13 cellular contexts compared by ENCODE assay signal in genomic region chr3:49462222-49462621, GRCh38. TPM values are rescaled to one million over a fixed set of nuclear protein-coding genes. Genes with fewer than 3 reads are reported as not detected.
A peak's percentile ranks its signal among the peaks of the same experiment; 100 is the strongest.
DNase-seq lines count a peak whose midpoint lies in the region; ATAC-seq and TF ChIP-seq lines count a peak whose summit lies in the region.
"Had no signal": no experiment of that assay in that cellular context is flagged by ENCODE, and none has a peak within 500 bp of the region (broad histone marks: within the 10 kb centered on the region; RNA-seq: fewer than 3 reads in every experiment).

No MANE protein-coding gene starts in this region.

- no peaks in the 10 kb centered on the region for H3K9me3 ChIP-seq in sigmoid colon

- H3K36me3 ChIP-seq in GM23338 (ENCODE audit: insufficient read depth) (no peaks in the 10 kb centered on the region), sigmoid colon (no peaks in the 10 kb centered on the region)

- no peak for TF ChIP-seq CTCF in GM23338 (conservative IDR thresholded peaks at IDR 0.05; ENCODE audit: low read depth in 2 of 2)
- TF ChIP-seq CTCF in VCaP (conservative IDR thresholded peaks at IDR 0.05), result no peak
- no peak for TF ChIP-seq CTCF in sigmoid colon (IDR thresholded peaks at IDR 0.05)

- H3K36me3 Mint-ChIP-seq in GM23338 (ENCODE audit: low read depth), result no peaks in the 10 kb centered on the region; the same call in 2 of the 3 replicates
- H3K36me3 Mint-ChIP-seq: IgD-negative memory B cell; naive thymus-derived CD4-positive, alpha-beta T cell had no signal

- no peak for TF ChIP-seq POLR2A in sigmoid colon (IDR thresholded peaks at IDR 0.05)

- TF ChIP-seq EP300 in sigmoid colon (IDR thresholded peaks at IDR 0.05), result no peak

- H3K4me1 ChIP-seq in GM23338 (ENCODE audit: insufficient read depth) (peaks cover 37% of the 10 kb centered on the region), sigmoid colon (peaks cover 0 to 15% (median 9%) of the 10 kb centered on the region in 4 donors)

- H2AFZ ChIP-seq in GM23338, result peak overlapping the region; percentile 1; the same call in 1 of the 2 replicates

- ATAC-seq in GM23338 (no peak), HG03159 (IDR thresholded peaks at IDR 0.05; ENCODE audit: unreplicated experiment) (no peak)
- ATAC-seq: naive thymus-derived CD4-positive, alpha-beta T cell had no signal

- H3K9me3 Mint-ChIP-seq in GM23338, result no peaks in the 10 kb centered on the region
- H3K9me3 Mint-ChIP-seq: activated T-helper 2 cell treated with anti-CD3 and anti-CD28 coated beads, Interferon-gamma antibody, Interleukin-2, Interleukin-4, amounts not matched to agents 10 μg/mL and 5 μg/mL and 100 μg/mL, durations not matched to agents 14 hours and 24 hours and 36 hours; IgD-negative memory B cell; naive thymus-derived CD4-positive, alpha-beta T cell had no signal

- no peaks in the 10 kb centered on the region for H4K20me1 ChIP-seq in GM23338 (replicated peaks; ENCODE audit: insufficient read depth)

- H3K79me2 ChIP-seq in GM23338 (replicated peaks; ENCODE audit: insufficient read depth), result no peaks in the 10 kb centered on the region

- peak overlapping the region; percentile 97 for H3K27ac Mint-ChIP-seq in GM23338
- H3K27ac Mint-ChIP-seq: activated T-helper 2 cell treated with anti-CD3 and anti-CD28 coated beads, Interferon-gamma antibody, Interleukin-2, Interleukin-4, amounts not matched to agents 10 μg/mL and 5 μg/mL and 100 μg/mL, durations not matched to agents 14 hours and 24 hours and 36 hours; IgD-negative memory B cell had no signal

- H3K4me3 ChIP-seq in GM23338 (peak overlapping the region; percentile 29; the same call in 1 of the 2 replicates), sigmoid colon (no peak overlapping the region)

- peaks cover 21% of the 10 kb centered on the region; the same call in 1 of the 2 replicates for H3F3A ChIP-seq in GM23338 (replicated peaks; ENCODE audit: low read depth)

- peak overlapping the region; percentile 75 for H3K4me2 ChIP-seq in GM23338

- WGBS in sigmoid colon, 2 donors, result 69 to 79% methylated on average over 3 of the region's 3 CpGs

- H3K27me3 Mint-ChIP-seq in GM23338 (ENCODE audit: insufficient read depth, low read depth, poor library complexity), result peaks cover 11% of the 10 kb centered on the region
- H3K27me3 Mint-ChIP-seq: IgD-negative memory B cell; naive thymus-derived CD4-positive, alpha-beta T cell had no signal

- H3K9me2 ChIP-seq in GM23338 (ENCODE audit: insufficient read depth), result no peaks in the 10 kb centered on the region

- peak overlapping the region; percentile 11; the same call in 1 of the 3 replicates for H3K4me3 Mint-ChIP-seq in GM23338
- H3K4me3 Mint-ChIP-seq: IgD-negative memory B cell; naive thymus-derived CD4-positive, alpha-beta T cell had no signal

- H3K4me1 Mint-ChIP-seq in GM23338, result peaks cover 47% of the 10 kb centered on the region
- H3K4me1 Mint-ChIP-seq: IgD-negative memory B cell had no signal

- intact Hi-C loops in sigmoid colon (cut with DNase I), result no loop called here

- H3K27ac ChIP-seq in GM23338 (ENCODE audit: low read depth) (peak overlapping the region; percentile 99), VCaP (peak overlapping the region; percentile 86), sigmoid colon (peak overlapping the region in 3 of 4 donors; percentile 0 to 43 (median 17))

- H3K27me3 ChIP-seq in GM23338 (ENCODE audit: insufficient read depth), result no peaks in the 10 kb centered on the region
- no peaks in the 10 kb centered on the region for H3K27me3 ChIP-seq in sigmoid colon

- DNase-seq in GM23338 (ENCODE audit: low spot score) (no peak), glomerular visceral epithelial cell (ENCODE audit: extremely low spot score) (peak; percentile 31), sigmoid colon (no peak), CD1c-positive myeloid dendritic cell (ENCODE audit: extremely low spot score) (no peak), SIG-M5 treated with dmso at 0.1 percent for 504 hours (lab: John Stamatoyannopoulos, UW; ENCODE audit: unreplicated experiment) (no peak), cerebellum (ENCODE audit: low spot score) (no peak)
- DNase-seq: DMS79 treated with DMSO at 0.1 percent for 48 hours; naive thymus-derived CD4-positive, alpha-beta T cell; NCI-H446 treated with DMSO at 0.1 percent for 48 hours had no signal

TF ChIP-seq in GM23338, 12 proteins besides CTCF, POLR2A, EP300 and RAD21 (continues in another document):
- TF ChIP-seq ZNF114 (CRISPR knock-in tag; IDR thresholded peaks at IDR 0.05), result no peak
- no peak for TF ChIP-seq POLR2AphosphoS5 (IDR thresholded peaks at IDR 0.05; ENCODE audit: low read depth)
- no peak for TF ChIP-seq JUNB (IDR thresholded peaks at IDR 0.05; ENCODE audit: unreplicated experiment)
- no peak for TF ChIP-seq REST (IDR thresholded peaks at IDR 0.05; ENCODE audit: unreplicated experiment)
- no peak for TF ChIP-seq EZH2 (IDR thresholded peaks at IDR 0.05; ENCODE audit: low read depth, unreplicated experiment)
- TF ChIP-seq ETS1 (IDR thresholded peaks at IDR 0.05), result no peak
- no peak for TF ChIP-seq STAT1 (IDR thresholded peaks at IDR 0.05; ENCODE audit: unreplicated experiment)
- TF ChIP-seq ZNF331 (CRISPR knock-in tag; IDR thresholded peaks at IDR 0.05; ENCODE audit: low read depth), result no peak
- TF ChIP-seq CREB1 (CRISPR knock-in tag; IDR thresholded peaks at IDR 0.05; ENCODE audit: low read depth), result no peak

RNA-seq across cellular contexts. Expression of gene DAG1, which starts 7.8 kb away (rescaled TPM):
- 152 and 167 TPM in 2 replicates for total RNA-seq in GM23338 (2014; rRNA removed; shearing (Covaris generic))
- 29.6 and 29.9 TPM in 2 replicates for polyA plus RNA-seq in GM23338 (2016; fragmentation: Nextera tagmentation; extraction: Ambion mirVana)
- 10 to 100 TPM; 42.8 to 73.4 (median 66.5) TPM for total RNA-seq in sigmoid colon
- 10 to 100 TPM in 1 of 3 donors, 1 to 10 TPM in 2; 4.2 to 42.7 (median 7.4) TPM for polyA plus RNA-seq in sigmoid colon
- total RNA-seq in cerebellum, result 26.3 TPM

RNA-seq across cellular contexts. Expression of gene NICN1, which starts 33.1 kb away (rescaled TPM):
- total RNA-seq in GM23338 (2014; rRNA removed; shearing (Covaris generic)), result 5.9 and 7.3 TPM in 2 replicates
- polyA plus RNA-seq in GM23338 (2016; fragmentation: Nextera tagmentation; extraction: Ambion mirVana) (2.8 and 4.2 TPM in 2 replicates), sigmoid colon (10 to 100 TPM in 1 of 3 donors, 1 to 10 TPM in 2; 3.6 to 11.6 (median 5.1) TPM)
- total RNA-seq in sigmoid colon (1 to 10 TPM; 2.5 to 9.7 (median 4.5) TPM), cerebellum (8.3 TPM)

RNA-seq across cellular contexts. Expression of gene AMT, which starts 39.9 kb away (rescaled TPM):
- total RNA-seq in GM23338 (2014; rRNA removed; shearing (Covaris generic)), result 32.8 and 39.9 TPM in 2 replicates
- 34.1 and 35.6 TPM in 2 replicates for polyA plus RNA-seq in GM23338 (2016; fragmentation: Nextera tagmentation; extraction: Ambion mirVana)
- total RNA-seq in sigmoid colon, result 10 to 100 TPM in 1 of 4 donors, 1 to 10 TPM in 3; 3.1 to 16.1 (median 4.6) TPM
- 10 to 100 TPM; 11.5 to 12.0 (median 11.8) TPM for polyA plus RNA-seq in sigmoid colon
- 3.9 TPM for total RNA-seq in cerebellum

RNA-seq across cellular contexts. Expression of gene TCTA, which starts 50.0 kb away (rescaled TPM):
- total RNA-seq in GM23338 (2014; rRNA removed; shearing (Covaris generic)), result 5.0 and 9.7 TPM in 2 replicates
- polyA plus RNA-seq in GM23338 (2016; fragmentation: Nextera tagmentation; extraction: Ambion mirVana), result 3.9 and 4.0 TPM in 2 replicates
- 10 to 100 TPM; 15.1 to 25.0 (median 16.5) TPM for total RNA-seq in sigmoid colon
- polyA plus RNA-seq in sigmoid colon, result 10 to 100 TPM; 35.1 to 47.6 (median 40.2) TPM
- 11.3 TPM for total RNA-seq in cerebellum

RNA-seq across cellular contexts. Expression of gene RHOA, which starts 50.4 kb away (rescaled TPM):
- 373 and 421 TPM in 2 replicates for total RNA-seq in GM23338 (2014; rRNA removed; shearing (Covaris generic))
- polyA plus RNA-seq in GM23338 (2016; fragmentation: Nextera tagmentation; extraction: Ambion mirVana), result 234 and 248 TPM in 2 replicates
- total RNA-seq in sigmoid colon, result 100 to 1,000 TPM; 369 to 440 (median 416) TPM
- polyA plus RNA-seq in sigmoid colon, result 100 to 1,000 TPM; 384 to 516 (median 451) TPM
- 113 TPM for total RNA-seq in cerebellum

Comparison
In these comparisons a context has a peak if more than half of its experiments do, and no peak if none do; other contexts are left out.
1. H3K27ac ChIP-seq: peak in every context shown above with its lines; median percentile 99 in GM23338; 86 in VCaP; 17 in sigmoid colon.